1 cellular context compared by ENCODE assay signal in the genomic region with DNA sequence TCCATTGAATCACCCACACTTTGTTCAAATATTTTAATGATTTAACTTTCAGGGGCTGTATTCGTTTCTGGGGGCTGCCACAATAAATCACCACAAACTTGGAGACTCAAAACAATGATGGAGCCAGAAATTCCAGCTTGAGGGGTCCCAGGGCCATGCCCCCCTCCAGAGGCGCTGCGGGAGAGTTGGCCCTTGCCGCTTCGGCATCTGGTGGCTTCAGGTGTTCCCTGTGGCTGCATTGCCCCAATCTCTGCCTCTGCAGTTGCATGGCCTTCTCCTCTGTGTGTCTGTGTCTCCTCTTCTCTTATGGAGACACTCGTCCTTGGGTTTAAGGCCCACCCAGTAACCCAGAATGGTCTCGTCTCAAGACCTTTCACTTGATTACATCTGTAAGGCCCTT.
A peak's percentile ranks its signal among the peaks of the same experiment; 100 is the strongest.
TF ChIP-seq lines count a peak whose summit lies in the region.

No MANE protein-coding gene starts in this region.

TF ChIP-seq in K562, 482 proteins besides CTCF, POLR2A, EP300 and RAD21:
- TF ChIP-seq, protein P1, sequence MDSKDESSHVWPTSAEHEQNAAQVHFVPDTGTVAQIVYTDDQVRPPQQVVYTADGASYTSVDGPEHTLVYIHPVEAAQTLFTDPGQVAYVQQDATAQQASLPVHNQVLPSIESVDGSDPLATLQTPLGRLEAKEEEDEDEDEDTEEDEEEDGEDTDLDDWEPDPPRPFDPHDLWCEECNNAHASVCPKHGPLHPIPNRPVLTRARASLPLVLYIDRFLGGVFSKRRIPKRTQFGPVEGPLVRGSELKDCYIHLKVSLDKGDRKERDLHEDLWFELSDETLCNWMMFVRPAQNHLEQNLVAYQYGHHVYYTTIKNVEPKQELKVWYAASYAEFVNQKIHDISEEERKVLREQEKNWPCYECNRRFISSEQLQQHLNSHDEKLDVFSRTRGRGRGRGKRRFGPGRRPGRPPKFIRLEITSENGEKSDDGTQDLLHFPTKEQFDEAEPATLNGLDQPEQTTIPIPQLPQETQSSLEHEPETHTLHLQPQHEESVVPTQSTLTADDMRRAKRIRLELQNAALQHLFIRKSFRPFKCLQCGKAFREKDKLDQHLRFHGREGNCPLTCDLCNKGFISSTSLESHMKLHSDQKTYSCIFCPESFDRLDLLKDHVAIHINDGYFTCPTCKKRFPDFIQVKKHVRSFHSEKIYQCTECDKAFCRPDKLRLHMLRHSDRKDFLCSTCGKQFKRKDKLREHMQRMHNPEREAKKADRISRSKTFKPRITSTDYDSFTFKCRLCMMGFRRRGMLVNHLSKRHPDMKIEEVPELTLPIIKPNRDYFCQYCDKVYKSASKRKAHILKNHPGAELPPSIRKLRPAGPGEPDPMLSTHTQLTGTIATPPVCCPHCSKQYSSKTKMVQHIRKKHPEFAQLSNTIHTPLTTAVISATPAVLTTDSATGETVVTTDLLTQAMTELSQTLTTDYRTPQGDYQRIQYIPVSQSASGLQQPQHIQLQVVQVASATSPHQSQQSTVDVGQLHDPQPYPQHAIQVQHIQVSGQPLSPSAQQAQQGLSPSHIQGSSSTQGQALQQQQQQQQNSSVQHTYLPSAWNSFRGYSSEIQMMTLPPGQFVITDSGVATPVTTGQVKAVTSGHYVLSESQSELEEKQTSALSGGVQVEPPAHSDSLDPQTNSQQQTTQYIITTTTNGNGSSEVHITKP (IDR thresholded peaks at IDR 0.05; ENCODE audit: partially characterized antibody), result peak; percentile 63
- no peak for TF ChIP-seq KAT7 (CRISPR knock-in tag; IDR thresholded peaks at IDR 0.05; ENCODE audit: borderline replicate concordance)
